ENCODE assay signal across 2 cellular contexts in genomic region chr7:83442911-83443310, GRCh38.
TF ChIP-seq lines count a peak whose summit lies in the region.

No MANE protein-coding gene starts in this region.

TF ChIP-seq in HepG2, 621 proteins besides CTCF, POLR2A, EP300 and RAD21 (continued from another document):
- no peak for TF ChIP-seq REST (IDR thresholded peaks at IDR 0.05; ENCODE audit: borderline replicate concordance in 1 of 2, low read depth in 1 of 2, low read length in 2 of 2)
- TF ChIP-seq TFAP4 (IDR thresholded peaks at IDR 0.05; ENCODE audit: borderline replicate concordance, low read depth) = no peak
- peak; percentile 63 to 85; a peak in 3 of 4 replicates for TF ChIP-seq MAFK (conservative IDR thresholded peaks at IDR 0.05 in 1 of 2, IDR thresholded peaks at IDR 0.05 in 1 of 2; ENCODE audit: low read length in 2 of 2)
- no peak for TF ChIP-seq ZNF136 (CRISPR knock-in tag; IDR thresholded peaks at IDR 0.05; ENCODE audit: low read depth)
- no peak for TF ChIP-seq ZFP91 (CRISPR knock-in tag; IDR thresholded peaks at IDR 0.05; ENCODE audit: borderline replicate concordance)

TF ChIP-seq in K562, 482 proteins besides CTCF, POLR2A, EP300 and RAD21 (continued from another document):
- no peak for TF ChIP-seq CEBPG (CRISPR knock-in tag; IDR thresholded peaks at IDR 0.05)
- TF ChIP-seq CEBPG (tag; conservative IDR thresholded peaks at IDR 0.05 in 1 of 2, IDR thresholded peaks at IDR 0.05 in 1 of 2) = no peak
- TF ChIP-seq USF1 (CRISPR knock-in tag; IDR thresholded peaks at IDR 0.05) = no peak
- peak; percentile 39; the same call in 1 of the 2 replicates for TF ChIP-seq MAFG (tag; conservative IDR thresholded peaks at IDR 0.05)
- TF ChIP-seq BRF2 (IDR thresholded peaks at IDR 0.05; ENCODE audit: borderline replicate concordance, insufficient read depth, insufficient read length) = no peak
- no peak for TF ChIP-seq ZBTB7A (IDR thresholded peaks at IDR 0.05; ENCODE audit: borderline replicate concordance, control insufficient read depth, low read depth, low read length)
- TF ChIP-seq MAFK (IDR thresholded peaks at IDR 0.05; ENCODE audit: low read length) = peak; percentile 15; the same call in 1 of the 2 replicates
